22 cellular contexts compared by ENCODE assay signal in genomic region chr6:26162399-26162798, GRCh38.
"Had no signal": no experiment of that assay in that cellular context is flagged by ENCODE, and none has a peak within 500 bp of the region (broad histone marks: within the 10 kb centered on the region; RNA-seq: fewer than 3 reads in every experiment).

No MANE protein-coding gene starts in this region.

- H3K4me3 ChIP-seq: esophagus muscularis mucosa, gastrocnemius medialis, left lung had no signal

- ATAC-seq: activated naive CD4-positive, alpha-beta T cell treated with anti-CD3 and anti-CD28 coated beads, Interleukin-2, amount 50 U/mL, for 72 hours; effector memory CD8-positive, alpha-beta T cell; gastrocnemius medialis; left lung; natural killer cell treated with Interleukin-12 subunit alpha and Interleukin-12 subunit beta and Interleukin-15 and Interleukin-18, amount 100 ng/mL, for 72 hours; right cardiac atrium; T-helper 17 cell had no signal

- H3K27ac ChIP-seq: esophagus muscularis mucosa, gastrocnemius medialis, left lung, parathyroid adenoma had no signal

- H3K36me3 Mint-ChIP-seq: natural killer cell treated with Interleukin-12 subunit alpha and Interleukin-12 subunit beta and Interleukin-15 and Interleukin-18, amount 100 ng/mL, for 72 hours had no signal

- H3K4me3 Mint-ChIP-seq: activated CD4-positive, alpha-beta memory T cell treated with anti-CD3 and anti-CD28 coated beads, Interleukin-2, amount 10 ng/mL, durations not matched to agents 7 days and 5 days; activated T-helper 1 cell treated with anti-CD3 and anti-CD28 coated beads, Interleukin-12 subunit alpha, Interleukin-12 subunit beta, Interleukin-2, Interleukin-4 antibody, amounts not matched to agents 30 ng/mL and 10 ng/mL and 1 ng/mL, durations not matched to agents 14 hours and 24 hours and 36 hours; effector memory CD8-positive, alpha-beta T cell; natural killer cell treated with Interleukin-12 subunit alpha and Interleukin-12 subunit beta and Interleukin-15 and Interleukin-18, amount 100 ng/mL, for 72 hours; T-helper 17 cell had no signal

- DNase-seq: activated CD4-positive, alpha-beta memory T cell treated with anti-CD3 and anti-CD28 coated beads, Interleukin-2, amount 10 ng/mL, durations not matched to agents 7 days and 5 days; activated CD4-positive, alpha-beta T cell treated with anti-CD3 and anti-CD28 coated beads for 4 hours; activated CD4-positive, CD25-positive, alpha-beta regulatory T cell; activated gamma-delta T cell; aorta; central memory CD4-positive, alpha-beta T cell; effector memory CD8-positive, alpha-beta T cell; gastrocnemius medialis; hippocampal formation; kidney glomerular epithelial cell; midbrain; nucleus accumbens; right cardiac atrium; stimulated activated CD4-positive, alpha-beta T cell treated with anti-CD3 and anti-CD28 coated beads, Interleukin-4, amount 100 ng/mL, for 24 hours; stimulated activated naive CD4-positive, alpha-beta T cell treated with Interleukin-2 at 50 U/mL for 16 hours; T-helper 17 cell had no signal

- H3K27ac Mint-ChIP-seq: activated CD4-positive, alpha-beta memory T cell treated with anti-CD3 and anti-CD28 coated beads, Interleukin-2, amount 10 ng/mL, durations not matched to agents 7 days and 5 days; activated T-helper 1 cell treated with anti-CD3 and anti-CD28 coated beads, Interleukin-12 subunit alpha, Interleukin-12 subunit beta, Interleukin-2, Interleukin-4 antibody, amounts not matched to agents 30 ng/mL and 10 ng/mL and 1 ng/mL, durations not matched to agents 14 hours and 24 hours and 36 hours; effector memory CD8-positive, alpha-beta T cell; natural killer cell treated with Interleukin-12 subunit alpha and Interleukin-12 subunit beta and Interleukin-15 and Interleukin-18, amount 100 ng/mL, for 72 hours; T-helper 17 cell had no signal

- H3K9me3 Mint-ChIP-seq: activated CD4-positive, alpha-beta memory T cell treated with anti-CD3 and anti-CD28 coated beads, Interleukin-2, amount 10 ng/mL, durations not matched to agents 7 days and 5 days; activated naive CD4-positive, alpha-beta T cell treated with anti-CD3 and anti-CD28 coated beads, Interleukin-2, amount 50 U/mL, for 72 hours; activated T-helper 1 cell treated with anti-CD3 and anti-CD28 coated beads, Interleukin-12 subunit alpha, Interleukin-12 subunit beta, Interleukin-2, Interleukin-4 antibody, amounts not matched to agents 30 ng/mL and 10 ng/mL and 1 ng/mL, durations not matched to agents 14 hours and 24 hours and 36 hours; effector memory CD8-positive, alpha-beta T cell; natural killer cell treated with Interleukin-12 subunit alpha and Interleukin-12 subunit beta and Interleukin-15 and Interleukin-18, amount 100 ng/mL, for 72 hours had no signal

- H3K9ac ChIP-seq: parathyroid adenoma had no signal

- H3K27me3 ChIP-seq: esophagus muscularis mucosa, gastrocnemius medialis, left lung had no signal

- H3K27me3 Mint-ChIP-seq: activated CD4-positive, alpha-beta memory T cell treated with anti-CD3 and anti-CD28 coated beads, Interleukin-2, amount 10 ng/mL, durations not matched to agents 7 days and 5 days; effector memory CD8-positive, alpha-beta T cell; natural killer cell treated with Interleukin-12 subunit alpha and Interleukin-12 subunit beta and Interleukin-15 and Interleukin-18, amount 100 ng/mL, for 72 hours; T-helper 17 cell had no signal

- H3K9me3 ChIP-seq: esophagus muscularis mucosa, gastrocnemius medialis, left lung had no signal

- H3K36me3 ChIP-seq: gastrocnemius medialis, left lung had no signal
